In genomic region chr2:124919296-124919695, GRCh38 we compare ENCODE assay signal across 8 cellular contexts.
"Had no signal": no experiment of that assay in that cellular context is flagged by ENCODE, and none has a peak within 500 bp of the region (broad histone marks: within the 10 kb centered on the region; RNA-seq: fewer than 3 reads in every experiment).

No MANE protein-coding gene starts in this region.

- H3K27ac ChIP-seq: GM23248, HL-60, KMS-11 had no signal

- ATAC-seq: HepG2 had no signal

- FAIRE-seq: HepG2 had no signal

- H3K9ac ChIP-seq: GM23248, KMS-11 had no signal

- DNase-seq: GM23248, GOT3, H9, HCEC 1CT, KBM-7 had no signal

- H2AFZ ChIP-seq: GM23248 had no signal

- H3K4me2 ChIP-seq: KMS-11 had no signal

- H3K4me3 ChIP-seq: GM23248 had no signal
